Comparison of ENCODE assay signal across 9 cellular contexts in genomic region chr2:88472811-88473210, GRCh38. TPM values are rescaled to one million over a fixed set of nuclear protein-coding genes. Genes with fewer than 3 reads are reported as not detected.
"Had no signal": no experiment of that assay in that cellular context is flagged by ENCODE, and none has a peak within 500 bp of the region (broad histone marks: within the 10 kb centered on the region; RNA-seq: fewer than 3 reads in every experiment).

No MANE protein-coding gene starts in this region.

- FAIRE-seq: G401.6, GM12878, GM12891, GM12892, GM18507, GM19239 had no signal

- ATAC-seq: GM12878 had no signal

- H3K4me3 ChIP-seq: GM12878 had no signal

- DNase-seq: GDM1, GF-D8 had no signal

RNA-seq across cellular contexts. Expression of gene FOXI3, which starts 20.3 kb away (rescaled TPM):
- total RNA-seq: G401, GM12878 had no signal
- polyA plus RNA-seq: GM12878 had no signal
